8 cellular contexts compared by ENCODE assay signal in genomic region chr6:3990692-3991491, GRCh38.
DNase-seq lines count a peak whose midpoint lies in the region; ATAC-seq, FAIRE-seq and TF ChIP-seq lines count a peak whose summit lies in the region.

No MANE protein-coding gene starts in this region.

- H3K4me1 Mint-ChIP-seq in naive thymus-derived CD4-positive, alpha-beta T cell, result peaks cover 13 to 37% (median 25%) of the 10 kb centered on the region in 7 donors

- no peaks in the 10 kb centered on the region for H3K79me2 ChIP-seq in OCI-LY3 (ENCODE audit: low read length)

- H3K27ac Mint-ChIP-seq in naive thymus-derived CD4-positive, alpha-beta T cell, result peak overlapping the region in 3 of 9 donors; percentile 3 to 43 (median 19)

- H3K4me1 ChIP-seq in OCI-LY3 (ENCODE audit: low read length) (no peaks in the 10 kb centered on the region), esophagus squamous epithelium (peaks cover 3 to 16% (median 4%) of the 10 kb centered on the region in 3 donors)
- peaks cover 0 to 7% of the 10 kb centered on the region in 2 donors for H3K4me1 ChIP-seq in naive thymus-derived CD4-positive, alpha-beta T cell (ENCODE audit: control insufficient read depth in 2 of 2, insufficient read depth in 2 of 2, low read length in 2 of 2)

- no peak overlapping the region for H3K27ac ChIP-seq in OCI-LY3 (ENCODE audit: low read length)
- peak overlapping the region; percentile 32 to 78 (median 73) for H3K27ac ChIP-seq in esophagus squamous epithelium
- H3K27ac ChIP-seq in naive thymus-derived CD4-positive, alpha-beta T cell (ENCODE audit: low read depth, low read length), result no peak overlapping the region

- H3K4me3 Mint-ChIP-seq in naive thymus-derived CD4-positive, alpha-beta T cell, result peak overlapping the region in 2 of 10 donors; percentile 19 to 29

- ATAC-seq in naive thymus-derived CD4-positive, alpha-beta T cell, result peak; percentile 96

- TF ChIP-seq CTCF in OCI-LY3 (IDR thresholded peaks at IDR 0.05; ENCODE audit: low read depth, low read length) (peak; percentile 60), esophagus squamous epithelium (IDR thresholded peaks at IDR 0.05) (peak; percentile 66 to 88 (median 76))

- no peaks in the 10 kb centered on the region for H3K36me3 ChIP-seq in OCI-LY3 (replicated peaks; ENCODE audit: low read depth, low read length)
- H3K36me3 ChIP-seq in esophagus squamous epithelium, result no peaks in the 10 kb centered on the region
- no peaks in the 10 kb centered on the region for H3K36me3 ChIP-seq in naive thymus-derived CD4-positive, alpha-beta T cell (ENCODE audit: control insufficient read depth in 2 of 3, insufficient read depth in 3 of 3, low read length in 3 of 3)

- H3K9me3 ChIP-seq in OCI-LY3 (ENCODE audit: insufficient read depth, low read length), result no peaks in the 10 kb centered on the region
- no peaks in the 10 kb centered on the region for H3K9me3 ChIP-seq in esophagus squamous epithelium
- no peaks in the 10 kb centered on the region for H3K9me3 ChIP-seq in naive thymus-derived CD4-positive, alpha-beta T cell (ENCODE audit: control insufficient read depth in 2 of 3, low read length in 3 of 3)

- no peak for TF ChIP-seq POLR2A in esophagus squamous epithelium (IDR thresholded peaks at IDR 0.05)

- peaks cover 0 to 16% (median 5%) of the 10 kb centered on the region in 5 donors for H3K36me3 Mint-ChIP-seq in naive thymus-derived CD4-positive, alpha-beta T cell

- H2AFZ ChIP-seq in OCI-LY3 (ENCODE audit: low read depth, low read length), result no peak overlapping the region

- CTCF ChIA-PET in naive thymus-derived CD4-positive, alpha-beta T cell (lab: Charles Lee), result interaction anchor here (1.1 to 2.6 kb wide), 4 partner anchors 12 to 249 kb away, joined by 4 to 17 read pairs (median 7); no protein-coding TSS in a partner anchor

- no peaks in the 10 kb centered on the region for H3K9me3 Mint-ChIP-seq in naive thymus-derived CD4-positive, alpha-beta T cell

- no peak overlapping the region for H3K4me2 ChIP-seq in OCI-LY3 (ENCODE audit: low read length)

- 8 to 10% methylated on average over 15 to 18 of the region's 21 CpGs for WGBS in esophagus squamous epithelium, 2 donors

- H4K20me1 ChIP-seq in OCI-LY3 (ENCODE audit: insufficient read depth, low read length), result no peaks in the 10 kb centered on the region

- POLR2A ChIA-PET in naive thymus-derived CD4-positive, alpha-beta T cell (lab: Charles Lee), result interaction anchor here (0.7 kb wide), 1 partner anchor 219 kb away, joined by 4 read pairs; no protein-coding TSS in a partner anchor

- H3K27me3 Mint-ChIP-seq in naive thymus-derived CD4-positive, alpha-beta T cell, result no peaks in the 10 kb centered on the region

- H3K4me3 ChIP-seq in OCI-LY3 (ENCODE audit: low read length) (no peak overlapping the region), esophagus squamous epithelium (peak overlapping the region; percentile 10 to 63 (median 42))
- H3K4me3 ChIP-seq in naive thymus-derived CD4-positive, alpha-beta T cell (ENCODE audit: low read length), result no peak overlapping the region

- intact Hi-C loops in esophagus squamous epithelium (cut with DNase I), result loop anchor here (5.0 kb wide), 1 partner anchor 244 kb away; no protein-coding TSS in a partner anchor
- intact Hi-C loops in naive thymus-derived CD4-positive, alpha-beta T cell (cut with micrococcal nuclease), result loop anchor here (1.0 to 2.0 kb wide), 5 partner anchors 13 to 249 kb away; partner anchors contain the start of gene FAM50B (in 1 of the 2)

- no peak overlapping the region for H3K9ac ChIP-seq in OCI-LY3 (ENCODE audit: low read length)

- FAIRE-seq in GM18507 (lab: Jason Lieb, UNC), result peak; percentile 79

- H3K27me3 ChIP-seq in OCI-LY3 (ENCODE audit: low read depth, low read length) (no peaks in the 10 kb centered on the region), esophagus squamous epithelium (no peaks in the 10 kb centered on the region)
- H3K27me3 ChIP-seq in naive thymus-derived CD4-positive, alpha-beta T cell (ENCODE audit: control insufficient read depth in 2 of 2, insufficient read depth in 2 of 2, low read length in 2 of 2), result no peaks in the 10 kb centered on the region

- peak; percentile 89 for DNase-seq in A172 (ENCODE audit: low spot score)
- peak; percentile 48 for DNase-seq in GM18507 (ENCODE audit: extremely low spot score, insufficient read length, low read depth)
- DNase-seq in HT-29 (ENCODE audit: low spot score), result peak; percentile 92
- peak; percentile 76 for DNase-seq in activated T-cell treated with anti-CD3 and anti-CD28 coated beads, Interleukin-2, amount 50 U/mL, for 1 hour
- peak; percentile 6 for DNase-seq in esophagus squamous epithelium (lab: John Stamatoyannopoulos, UW)
- DNase-seq in naive thymus-derived CD4-positive, alpha-beta T cell, result peak; percentile 45 to 72 (median 58)
- DNase-seq in stimulated activated CD8-positive, alpha-beta memory T cell treated with anti-CD3 and anti-CD28 coated beads, Interleukin-7, amount 100 ng/mL, for 4 hours (ENCODE audit: low read depth in 2 of 2), result peak; percentile 52 to 54

Comparison
In these comparisons a context has a peak if more than half of its experiments do, and no peak if none do; other contexts are left out.
1. DNase-seq: peak in every context shown above with its lines; median percentile 92 in HT-29; 89 in A172; 76 in activated T-cell treated with anti-CD3 and anti-CD28 coated beads, Interleukin-2, amount 50 U/mL, for 1 hour; 58 in naive thymus-derived CD4-positive, alpha-beta T cell; 53 in stimulated activated CD8-positive, alpha-beta memory T cell treated with anti-CD3 and anti-CD28 coated beads, Interleukin-7, amount 100 ng/mL, for 4 hours; 48 in GM18507; 6 in esophagus squamous epithelium.
2. H3K27ac ChIP-seq: peak in esophagus squamous epithelium (4 of 4); none in OCI-LY3 (single experiment) and naive thymus-derived CD4-positive, alpha-beta T cell (single experiment).
3. H3K4me3 ChIP-seq: peak in esophagus squamous epithelium (4 of 4); none in OCI-LY3 (single experiment) and naive thymus-derived CD4-positive, alpha-beta T cell (single experiment).